Comparison of ENCODE assay signal across 13 cellular contexts in the genomic region with DNA sequence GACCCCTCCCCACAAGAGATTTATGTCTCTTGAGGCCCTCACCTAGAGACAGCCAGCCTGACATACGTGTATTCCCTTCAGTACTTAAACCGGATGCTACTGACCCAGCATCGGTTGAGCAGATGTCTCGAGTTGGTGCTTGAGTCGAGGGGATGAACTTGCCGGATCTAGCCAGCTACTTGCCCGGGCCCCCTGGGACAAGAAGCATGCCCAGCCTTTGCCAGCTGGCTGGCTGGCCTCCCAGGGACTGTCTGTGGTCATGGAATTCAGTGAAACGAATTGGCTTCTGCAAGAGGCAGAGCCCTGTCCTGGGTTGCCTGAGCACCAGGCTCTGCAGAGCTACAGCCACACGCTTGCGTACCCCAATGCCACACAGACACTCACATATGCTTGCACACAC. TPM values are rescaled to one million over a fixed set of nuclear protein-coding genes. Genes with fewer than 3 reads are reported as not detected.
DNase-seq lines count a peak whose midpoint lies in the region; ATAC-seq and TF ChIP-seq lines count a peak whose summit lies in the region.
"Had no signal": no experiment of that assay in that cellular context is flagged by ENCODE, and none has a peak within 500 bp of the region (broad histone marks: within the 10 kb centered on the region; RNA-seq: fewer than 3 reads in every experiment).

No MANE protein-coding gene starts in this region.

- TF ChIP-seq CTCF in heart left ventricle (IDR thresholded peaks at IDR 0.05) = no peak
- TF ChIP-seq CTCF in thoracic aorta (IDR thresholded peaks at IDR 0.05) = no peak
- no peak for TF ChIP-seq CTCF in vagina (IDR thresholded peaks at IDR 0.05)

- intact Hi-C loops in heart left ventricle (cut with DNase I) (loop anchor here in 3 of 10 donors (5.0 kb wide), 1 partner anchor 36 kb away; a partner anchor contains a TSS), vagina (cut with DNase I) (no loop called here)

- H3K9me3 ChIP-seq in heart left ventricle (no peaks in the 10 kb centered on the region), thoracic aorta (no peaks in the 10 kb centered on the region), vagina (no peaks in the 10 kb centered on the region)

- no peaks in the 10 kb centered on the region for H3K27me3 ChIP-seq in heart left ventricle
- no peaks in the 10 kb centered on the region for H3K27me3 ChIP-seq in thoracic aorta (replicated peaks; ENCODE audit: insufficient read depth)
- no peaks in the 10 kb centered on the region for H3K27me3 ChIP-seq in vagina

- H3K27ac Mint-ChIP-seq in activated naive CD8-positive, alpha-beta T cell = peak overlapping the region; percentile 28
- no peak overlapping the region for H3K27ac Mint-ChIP-seq in activated naive CD8-positive, alpha-beta T cell treated with anti-CD3 and anti-CD28 coated beads for 36 hours
- H3K27ac Mint-ChIP-seq in T-cell = peak overlapping the region; percentile 74 to 92
- H3K27ac Mint-ChIP-seq: endodermal cell had no signal

- H3K27ac ChIP-seq in heart left ventricle = peak overlapping the region in 1 of 12 donors; percentile 13
- H3K27ac ChIP-seq in thoracic aorta = no peak overlapping the region
- H3K27ac ChIP-seq in vagina = no peak overlapping the region

- CTCF ChIA-PET in T-cell (lab: Charles Lee) = interaction anchor here in 1 of 2 donors (1.3 to 1.8 kb wide), 2 partner anchors 10 to 57 kb away, joined by 5 to 8 read pairs; no protein-coding TSS in a partner anchor

- H3K9me3 Mint-ChIP-seq in activated naive CD8-positive, alpha-beta T cell (ENCODE audit: low read depth) = no peaks in the 10 kb centered on the region
- H3K9me3 Mint-ChIP-seq in activated naive CD8-positive, alpha-beta T cell treated with anti-CD3 and anti-CD28 coated beads for 36 hours = no peaks in the 10 kb centered on the region
- no peaks in the 10 kb centered on the region for H3K9me3 Mint-ChIP-seq in T-cell
- H3K9me3 Mint-ChIP-seq: endodermal cell; neural crest cell; stimulated activated naive CD8-positive, alpha-beta T cell treated with anti-CD3 and anti-CD28 coated beads, Interleukin-15, amount 100 ng/mL, for 72 hours had no signal

- no peak overlapping the region for H3K4me3 Mint-ChIP-seq in activated naive CD8-positive, alpha-beta T cell
- no peak overlapping the region for H3K4me3 Mint-ChIP-seq in activated naive CD8-positive, alpha-beta T cell treated with anti-CD3 and anti-CD28 coated beads for 36 hours
- H3K4me3 Mint-ChIP-seq in T-cell = peak overlapping the region in 1 of 3 donors; percentile 38
- H3K4me3 Mint-ChIP-seq: endodermal cell, neural crest cell had no signal

- H3K36me3 ChIP-seq in heart left ventricle (peaks cover 0 to 34% (median 13%) of the 10 kb centered on the region in 9 donors), thoracic aorta (no peaks in the 10 kb centered on the region), vagina (no peaks in the 10 kb centered on the region)

- peaks cover 9% of the 10 kb centered on the region for H3K36me3 Mint-ChIP-seq in activated naive CD8-positive, alpha-beta T cell
- H3K36me3 Mint-ChIP-seq in activated naive CD8-positive, alpha-beta T cell treated with anti-CD3 and anti-CD28 coated beads for 36 hours = peaks cover 74% of the 10 kb centered on the region
- peaks cover 25% of the 10 kb centered on the region for H3K36me3 Mint-ChIP-seq in T-cell

- peaks cover 88% of the 10 kb centered on the region for H3K4me1 Mint-ChIP-seq in activated naive CD8-positive, alpha-beta T cell (ENCODE audit: low read depth)
- H3K4me1 Mint-ChIP-seq in activated naive CD8-positive, alpha-beta T cell treated with anti-CD3 and anti-CD28 coated beads for 36 hours = peaks cover 86% of the 10 kb centered on the region
- H3K4me1 Mint-ChIP-seq in T-cell = peaks cover 72 to 90% (median 84%) of the 10 kb centered on the region in 3 donors

- POLR2A ChIA-PET in T-cell (lab: Charles Lee) = interaction anchor here in 1 of 2 donors (1.0 kb wide), 1 partner anchor 32 kb away, joined by 5 read pairs; no protein-coding TSS in a partner anchor

- TF ChIP-seq POLR2A in heart left ventricle (IDR thresholded peaks at IDR 0.05) (no peak), vagina (IDR thresholded peaks at IDR 0.05) (no peak)

- ATAC-seq in T-cell (replicated peaks in 1 of 4) (no peak), heart left ventricle (peak; percentile 7 to 65 (median 14)), thoracic aorta (ENCODE audit: insufficient number of reproducible peaks, low FRiP score, low read depth) (peak; percentile 45)
- ATAC-seq: stimulated activated naive CD8-positive, alpha-beta T cell treated with anti-CD3 and anti-CD28 coated beads, Interleukin-15, amount 100 ng/mL, for 72 hours had no signal

- no peak for DNase-seq in activated naive CD8-positive, alpha-beta T cell treated with anti-CD3 and anti-CD28 coated beads for 36 hours
- DNase-seq in T-cell (no peak), heart left ventricle (peak in 2 of 5 donors; percentile 41 to 55), thoracic aorta (ENCODE audit: low spot score) (no peak), vagina (ENCODE audit: extremely low spot score in 2 of 2) (no peak), HPDE6-E6E7 (ENCODE audit: extremely low spot score) (no peak)
- DNase-seq in stimulated activated CD4-positive, alpha-beta T cell treated with anti-CD3 and anti-CD28 coated beads, Interleukin-2, amount 100 ng/mL, for 48 hours = no peak
- DNase-seq: activated CD4-positive, CD25-positive, alpha-beta regulatory T cell; endodermal cell; RPMI8226; stimulated activated naive CD8-positive, alpha-beta T cell treated with anti-CD3 and anti-CD28 coated beads, Interleukin-15, amount 100 ng/mL, for 72 hours had no signal

- H3K4me1 ChIP-seq in heart left ventricle (peaks cover 0 to 93% (median 64%) of the 10 kb centered on the region in 12 donors), thoracic aorta (ENCODE audit: control insufficient read depth in 1 of 2, low read depth in 2 of 2) (peaks cover 23 to 57% of the 10 kb centered on the region in 2 donors), vagina (peaks cover 78% of the 10 kb centered on the region)

- no peak overlapping the region for H3K4me3 ChIP-seq in heart left ventricle
- H3K4me3 ChIP-seq in thoracic aorta = no peak overlapping the region
- H3K4me3 ChIP-seq in vagina = no peak overlapping the region

- WGBS in heart left ventricle, 4 donors = 28 to 50% (median 42%) methylated on average over 8 to 10 of the region's 10 CpGs

- no peaks in the 10 kb centered on the region for H3K27me3 Mint-ChIP-seq in activated naive CD8-positive, alpha-beta T cell
- H3K27me3 Mint-ChIP-seq in activated naive CD8-positive, alpha-beta T cell treated with anti-CD3 and anti-CD28 coated beads for 36 hours = no peaks in the 10 kb centered on the region
- H3K27me3 Mint-ChIP-seq in T-cell = no peaks in the 10 kb centered on the region
- H3K27me3 Mint-ChIP-seq: stimulated activated naive CD8-positive, alpha-beta T cell treated with anti-CD3 and anti-CD28 coated beads, Interleukin-15, amount 100 ng/mL, for 72 hours had no signal

RNA-seq across cellular contexts. Expression of a gene that starts 35.9 kb away (rescaled TPM):
- total RNA-seq in activated naive CD8-positive, alpha-beta T cell treated with anti-CD3 and anti-CD28 coated beads for 36 hours = 10 to 100 TPM; 90.7 to 92.2 TPM
- total RNA-seq in T-cell = 100 to 1,000 TPM in 1 of 5 donors, 10 to 100 TPM in 4; 78.7 to 125 (median 93.2) TPM
- 10 to 100 TPM in 8 of 9 donors, 1 to 10 TPM in 1; 3.5 to 26.0 (median 18.6) TPM for total RNA-seq in heart left ventricle
- polyA plus RNA-seq in heart left ventricle = 1 to 10 TPM; 9.1 to 9.2 TPM
- 10 to 100 TPM; 17.7 to 24.3 TPM for total RNA-seq in thoracic aorta
- 28.0 TPM for total RNA-seq in vagina

Comparison
In these comparisons a context has a peak if more than half of its experiments do, and no peak if none do; other contexts are left out.
1. ATAC-seq: peak in heart left ventricle (4 of 4) and thoracic aorta (single experiment); none in T-cell (0 of 4).